In genomic region chr1:28370220-28371010, GRCh38 we compare ENCODE assay signal across 8 cellular contexts. TPM values are rescaled to one million over a fixed set of nuclear protein-coding genes. Genes with fewer than 3 reads are reported as not detected.
DNase-seq lines count a peak whose midpoint lies in the region; ATAC-seq and TF ChIP-seq lines count a peak whose summit lies in the region.

No MANE protein-coding gene starts in this region.

- WGBS in GM23248 (ENCODE audit: low coverage in 1 of 2, low lambda C conversion rate in 2 of 2, missing lambda C conversion rate in 2 of 2), 2 experiments, result 27 to 32% methylated on average over 32 of the region's 32 CpGs

- peaks cover 14% of the 10 kb centered on the region for H3K4me1 ChIP-seq in GM23248 (ENCODE audit: insufficient read depth)

- H3K27ac Mint-ChIP-seq in activated naive CD4-positive, alpha-beta T cell treated with anti-CD3 and anti-CD28 coated beads for 36 hours, result peak overlapping the region; percentile 79
- peak overlapping the region; percentile 89 for H3K27ac Mint-ChIP-seq in osteocyte (ENCODE audit: unreplicated experiment)

- intact Hi-C loops in activated naive CD4-positive, alpha-beta T cell treated with anti-CD3 and anti-CD28 coated beads for 36 hours (cut with micrococcal nuclease), result loop anchor here (1.0 kb wide), 1 partner anchor 122 kb away; no protein-coding TSS in a partner anchor

- no peaks in the 10 kb centered on the region for H3K36me3 ChIP-seq in GM23248 (ENCODE audit: low read depth)

- CTCF ChIA-PET in activated naive CD4-positive, alpha-beta T cell treated with anti-CD3 and anti-CD28 coated beads for 36 hours (lab: Charles Lee), result interaction anchor here (0.6 to 0.9 kb wide), 2 partner anchors 91 to 121 kb away, joined by 3 read pairs; no protein-coding TSS in a partner anchor

- peak; percentile 16 for TF ChIP-seq CTCF in osteocyte (IDR thresholded peaks at IDR 0.05)

- peak overlapping the region; percentile 96 for H3K4me3 ChIP-seq in GM23248

- peak overlapping the region; percentile 97 for H2AFZ ChIP-seq in GM23248

- no peaks in the 10 kb centered on the region for H3K9me2 ChIP-seq in GM23248 (ENCODE audit: insufficient read depth)

- DNase-seq in ELF-1 (ENCODE audit: low read depth, low spot score) (peak; percentile 55), GM23248 (peak; percentile 76), NCI-H146 treated with DMSO at 0.1 percent for 48 hours (lab: John Stamatoyannopoulos, UW; ENCODE audit: unreplicated experiment) (peak; percentile 7), glomerular visceral epithelial cell (ENCODE audit: extremely low spot score) (peak; percentile 41), osteocyte (ENCODE audit: extremely low spot score, unreplicated experiment) (no peak)
- DNase-seq in activated naive CD4-positive, alpha-beta T cell treated with anti-CD3 and anti-CD28 coated beads for 36 hours, result peak; percentile 59

- peak overlapping the region; percentile 82 for H3K27ac ChIP-seq in GM23248

- H3K79me2 ChIP-seq in GM23248 (ENCODE audit: insufficient read depth), result peaks cover 45% of the 10 kb centered on the region

- peaks cover 25% of the 10 kb centered on the region for H3K4me1 Mint-ChIP-seq in activated naive CD4-positive, alpha-beta T cell treated with anti-CD3 and anti-CD28 coated beads for 36 hours (ENCODE audit: low read depth)
- H3K4me1 Mint-ChIP-seq in osteocyte (ENCODE audit: unreplicated experiment), result peaks cover 35% of the 10 kb centered on the region

- in situ Hi-C loops in GM23248 (cut with MboI), result no loop called here

- no peak for ATAC-seq in activated CD4-positive, CD25-positive, alpha-beta regulatory T cell treated with anti-CD3 and anti-CD28 coated beads, Interleukin-2, amount 50 U/mL, for 24 hours
- ATAC-seq in GM19035 (IDR thresholded peaks at IDR 0.05; ENCODE audit: unreplicated experiment), result no peak

- H3K27me3 Mint-ChIP-seq in activated naive CD4-positive, alpha-beta T cell treated with anti-CD3 and anti-CD28 coated beads for 36 hours (ENCODE audit: low read depth), result no peaks in the 10 kb centered on the region
- H3K27me3 Mint-ChIP-seq in osteocyte (ENCODE audit: unreplicated experiment), result peaks cover 3% of the 10 kb centered on the region

- no peaks in the 10 kb centered on the region for H4K20me1 ChIP-seq in GM23248 (ENCODE audit: insufficient read depth)

- H3K27me3 ChIP-seq in GM23248 (replicated peaks; ENCODE audit: insufficient read depth), result no peaks in the 10 kb centered on the region

- peaks cover 18% of the 10 kb centered on the region for H3F3A ChIP-seq in GM23248 (ENCODE audit: insufficient read depth)

- H3K9me3 Mint-ChIP-seq in activated naive CD4-positive, alpha-beta T cell treated with anti-CD3 and anti-CD28 coated beads for 36 hours, result no peaks in the 10 kb centered on the region
- H3K9me3 Mint-ChIP-seq in osteocyte (ENCODE audit: unreplicated experiment), result no peaks in the 10 kb centered on the region

- peak overlapping the region; percentile 90 for H3K9ac ChIP-seq in GM23248

- H3K9me3 ChIP-seq in GM23248 (ENCODE audit: low read depth), result no peaks in the 10 kb centered on the region

- H3K4me3 Mint-ChIP-seq in activated naive CD4-positive, alpha-beta T cell treated with anti-CD3 and anti-CD28 coated beads for 36 hours, result peak overlapping the region; percentile 85
- H3K4me3 Mint-ChIP-seq in osteocyte (ENCODE audit: unreplicated experiment), result peak overlapping the region; percentile 93

- H3K4me2 ChIP-seq in GM23248 (ENCODE audit: unreplicated experiment), result peak overlapping the region; percentile 95

- H3K36me3 Mint-ChIP-seq in activated naive CD4-positive, alpha-beta T cell treated with anti-CD3 and anti-CD28 coated beads for 36 hours (ENCODE audit: low read depth), result no peaks in the 10 kb centered on the region
- no peaks in the 10 kb centered on the region for H3K36me3 Mint-ChIP-seq in osteocyte (ENCODE audit: unreplicated experiment)

RNA-seq across cellular contexts. Expression of gene PHACTR4, which starts 0.9 kb away (rescaled TPM):
- 3.0 and 5.2 TPM in 2 replicates for total RNA-seq in GM23248 (2014; rRNA removed; shearing (Covaris generic))
- 14.3 and 14.7 TPM in 2 replicates for polyA plus RNA-seq in GM23248 (2016; fragmentation: Nextera tagmentation; extraction: Ambion mirVana)
- total RNA-seq in activated naive CD4-positive, alpha-beta T cell treated with anti-CD3 and anti-CD28 coated beads for 36 hours, result 10 to 100 TPM; 16.3 to 17.2 TPM
- 55.6 and 56.0 TPM in 2 replicates for total RNA-seq in osteocyte

RNA-seq across cellular contexts. Expression of gene MED18, which starts 41.6 kb away (rescaled TPM):
- 8.1 and 10.9 TPM in 2 replicates for total RNA-seq in GM23248 (2014; rRNA removed; shearing (Covaris generic))
- polyA plus RNA-seq in GM23248 (2016; fragmentation: Nextera tagmentation; extraction: Ambion mirVana), result 11.6 and 12.4 TPM in 2 replicates
- 10 to 100 TPM; 13.2 to 13.3 TPM for total RNA-seq in activated naive CD4-positive, alpha-beta T cell treated with anti-CD3 and anti-CD28 coated beads for 36 hours
- 13.8 and 16.5 TPM in 2 replicates for total RNA-seq in osteocyte
